15 cellular contexts compared by ENCODE assay signal in the genomic region with DNA sequence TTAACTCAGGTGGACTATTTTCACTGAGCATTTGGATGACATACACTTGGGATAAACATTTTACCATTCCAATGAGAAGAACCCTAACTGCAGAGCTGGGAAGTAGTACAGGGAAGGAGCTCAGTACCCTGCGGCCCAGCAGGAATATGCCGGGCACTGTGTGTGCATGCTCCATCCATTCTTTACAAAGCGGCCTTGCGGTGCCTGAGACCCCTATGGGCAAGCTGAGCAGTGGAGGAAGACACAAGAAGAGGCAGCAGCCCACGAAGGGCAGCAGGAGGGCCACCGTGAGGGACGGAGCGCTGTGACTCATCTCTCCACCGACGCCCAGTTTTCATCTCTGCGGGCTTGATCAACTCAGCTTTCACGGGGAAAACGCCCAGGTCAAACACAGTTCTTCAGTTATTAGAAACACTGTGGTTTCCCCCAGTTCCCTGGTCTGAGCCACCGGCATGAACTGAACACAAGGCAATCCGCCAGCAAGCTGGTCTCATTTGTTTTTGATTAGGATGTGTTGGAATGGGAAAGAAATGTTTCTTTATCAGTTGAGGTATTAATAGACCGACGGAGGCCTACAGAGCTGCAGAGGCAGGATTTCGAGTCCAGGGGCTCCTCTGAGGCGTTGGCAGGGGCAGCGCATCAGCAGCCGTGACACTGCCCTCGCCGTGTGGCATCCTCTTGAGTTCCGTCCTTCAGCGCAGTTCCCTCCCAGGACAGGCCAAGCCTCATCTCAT. TPM values are rescaled to one million over a fixed set of nuclear protein-coding genes. Genes with fewer than 3 reads are reported as not detected.
DNase-seq lines count a peak whose midpoint lies in the region; ATAC-seq and TF ChIP-seq lines count a peak whose summit lies in the region.
"Had no signal": no experiment of that assay in that cellular context is flagged by ENCODE, and none has a peak within 500 bp of the region (broad histone marks: within the 10 kb centered on the region; RNA-seq: fewer than 3 reads in every experiment).

No MANE protein-coding gene starts in this region.

- H3K27me3 ChIP-seq in IMR-90 (ENCODE audit: control insufficient read depth, insufficient read depth, low read length) (peaks cover 27% of the 10 kb centered on the region), aorta (ENCODE audit: control insufficient read depth in 1 of 2, insufficient read depth in 2 of 2, low read length in 1 of 2) (no peaks in the 10 kb centered on the region)
- H3K27me3 ChIP-seq: pancreas had no signal

- H3K27ac ChIP-seq in IMR-90 (ENCODE audit: insufficient read depth, low read length) (no peak overlapping the region), aorta (ENCODE audit: low read depth in 1 of 2, low read length in 2 of 2) (no peak overlapping the region)
- H3K27ac ChIP-seq: pancreas had no signal

- no peak overlapping the region for H2BK5ac ChIP-seq in IMR-90 (ENCODE audit: low read depth, low read length, poor library complexity, severe bottlenecking)

- H3K36me3 Mint-ChIP-seq in activated CD4-positive, alpha-beta memory T cell treated with anti-CD3 and anti-CD28 coated beads, Interleukin-2, amount 10 ng/mL, durations not matched to agents 7 days and 5 days (ENCODE audit: low read depth), result peaks cover 1% of the 10 kb centered on the region
- H3K36me3 Mint-ChIP-seq in activated CD4-positive, alpha-beta memory T cell treated with anti-CD3 and anti-CD28 coated beads for 36 hours, result no peaks in the 10 kb centered on the region
- H3K36me3 Mint-ChIP-seq: activated naive CD4-positive, alpha-beta T cell treated with anti-CD3 and anti-CD28 coated beads, Interleukin-2, amount 50 U/mL, for 24 hours had no signal

- H3K27me3 Mint-ChIP-seq in activated CD4-positive, alpha-beta memory T cell treated with anti-CD3 and anti-CD28 coated beads, Interleukin-2, amount 10 ng/mL, durations not matched to agents 7 days and 5 days, result peaks cover 15% of the 10 kb centered on the region
- H3K27me3 Mint-ChIP-seq in activated CD4-positive, alpha-beta memory T cell treated with anti-CD3 and anti-CD28 coated beads for 36 hours, result no peaks in the 10 kb centered on the region
- H3K27me3 Mint-ChIP-seq: activated naive CD4-positive, alpha-beta T cell treated with anti-CD3 and anti-CD28 coated beads, Interleukin-2, amount 50 U/mL, for 24 hours had no signal

- no peak overlapping the region for H3K4me3 ChIP-seq in IMR-90 (ENCODE audit: insufficient read depth, low read depth, low read length)
- no peak overlapping the region for H3K4me3 ChIP-seq in choroid plexus epithelial cell (ENCODE audit: low read depth, low read length)
- no peak overlapping the region for H3K4me3 ChIP-seq in skeletal muscle cell (ENCODE audit: low read depth, low read length)
- H3K4me3 ChIP-seq in aorta (ENCODE audit: low read length in 2 of 2), result no peak overlapping the region
- H3K4me3 ChIP-seq: pancreas had no signal

- intact Hi-C loops in activated CD4-positive, alpha-beta memory T cell treated with anti-CD3 and anti-CD28 coated beads for 36 hours (cut with micrococcal nuclease), result no loop called here
- intact Hi-C loops in IMR-90 (cut with micrococcal nuclease), result no loop called here
- intact Hi-C loops in aorta (cut with DNase I), result no loop called here

- no peak overlapping the region for H3K4ac ChIP-seq in IMR-90 (ENCODE audit: low read depth, low read length)

- no peak overlapping the region for H2AK5ac ChIP-seq in IMR-90 (ENCODE audit: low read depth, low read length)

- ATAC-seq in IMR-90 (ENCODE audit: low read depth), result peak; percentile 64
- ATAC-seq in aorta (ENCODE audit: low FRiP score), result no peak
- ATAC-seq: pancreas had no signal

- H3K9me1 ChIP-seq in IMR-90 (ENCODE audit: insufficient read depth, low read length), result no peaks in the 10 kb centered on the region

- H3K27ac Mint-ChIP-seq in activated CD4-positive, alpha-beta memory T cell treated with anti-CD3 and anti-CD28 coated beads, Interleukin-2, amount 10 ng/mL, durations not matched to agents 7 days and 5 days, result no peak overlapping the region
- H3K27ac Mint-ChIP-seq in activated CD4-positive, alpha-beta memory T cell treated with anti-CD3 and anti-CD28 coated beads for 36 hours, result no peak overlapping the region
- H3K27ac Mint-ChIP-seq: activated naive CD4-positive, alpha-beta T cell treated with anti-CD3 and anti-CD28 coated beads, Interleukin-2, amount 50 U/mL, for 24 hours had no signal

- no peak overlapping the region for H2BK15ac ChIP-seq in IMR-90 (ENCODE audit: low read depth, low read length)

- no peak overlapping the region for H4K5ac ChIP-seq in IMR-90 (ENCODE audit: low read depth, low read length)

- no peaks in the 10 kb centered on the region for H3K9me3 Mint-ChIP-seq in activated CD4-positive, alpha-beta memory T cell treated with anti-CD3 and anti-CD28 coated beads, Interleukin-2, amount 10 ng/mL, durations not matched to agents 7 days and 5 days
- H3K9me3 Mint-ChIP-seq in activated CD4-positive, alpha-beta memory T cell treated with anti-CD3 and anti-CD28 coated beads for 36 hours, result no peaks in the 10 kb centered on the region
- H3K9me3 Mint-ChIP-seq: activated naive CD4-positive, alpha-beta T cell treated with anti-CD3 and anti-CD28 coated beads, Interleukin-2, amount 50 U/mL, for 24 hours had no signal

- H3K36me3 ChIP-seq in IMR-90 (ENCODE audit: control insufficient read depth, insufficient read depth, low read length), result no peaks in the 10 kb centered on the region
- H3K36me3 ChIP-seq in aorta (ENCODE audit: control insufficient read depth in 1 of 2, insufficient read depth in 2 of 2, low read length in 1 of 2), result no peaks in the 10 kb centered on the region
- H3K36me3 ChIP-seq: pancreas had no signal

- H2AK9ac ChIP-seq in IMR-90 (replicated peaks; ENCODE audit: low read depth, low read length, poor library complexity), result no peak overlapping the region

- no peak overlapping the region for H3K4me2 ChIP-seq in IMR-90 (ENCODE audit: low read depth, low read length)

- no peak overlapping the region for H4K8ac ChIP-seq in IMR-90 (ENCODE audit: low read depth in 2 of 2, low read length in 2 of 2)

- in situ Hi-C loops in IMR-90 (cut with MboI; ENCODE audit: low sequenced_read_pairs), result no loop called here

- TF ChIP-seq RAD21 in IMR-90 (IDR thresholded peaks at IDR 0.05; ENCODE audit: low read length), result no peak

- DNase-seq in activated CD4-positive, alpha-beta memory T cell treated with anti-CD3 and anti-CD28 coated beads, Interleukin-2, amount 10 ng/mL, durations not matched to agents 7 days and 5 days, result peak; percentile 15
- no peak for DNase-seq in activated CD4-positive, alpha-beta memory T cell treated with anti-CD3 and anti-CD28 coated beads for 36 hours
- DNase-seq in IMR-90, result peak; percentile 60
- peak; percentile 74 for DNase-seq in choroid plexus epithelial cell (ENCODE audit: low read depth)
- DNase-seq in skeletal muscle cell (ENCODE audit: low read depth), result peak; percentile 45
- no peak for DNase-seq in NCI-H2029 treated with DMSO at 0.1 percent for 48 hours (lab: John Stamatoyannopoulos, UW)
- DNase-seq in NCI-H774 (lab: John Stamatoyannopoulos, UW), result no peak
- DNase-seq in aorta, result no peak
- DNase-seq: activated CD4-positive, alpha-beta T cell treated with anti-CD3 and anti-CD28 coated beads, Interleukin-2, amount 50 U/mL, for 4 hours; DMS53; MV-4-11; pancreas; stimulated activated CD4-positive, alpha-beta T cell treated with anti-CD3 and anti-CD28 coated beads, Interleukin-1b, Interleukin-23, amount 100 ng/mL, for 48 hours; SW 1271 had no signal

- no peaks in the 10 kb centered on the region for H3K9me3 ChIP-seq in IMR-90 (ENCODE audit: control insufficient read depth, insufficient read depth, low read length)
- no peaks in the 10 kb centered on the region for H3K9me3 ChIP-seq in aorta (ENCODE audit: control insufficient read depth, low read length)
- H3K9me3 ChIP-seq: pancreas had no signal

- CTCF ChIA-PET in activated CD4-positive, alpha-beta memory T cell treated with anti-CD3 and anti-CD28 coated beads, Interleukin-2, amount 10 ng/mL, durations not matched to agents 7 days and 5 days (lab: Charles Lee), result no interaction called here
- CTCF ChIA-PET in activated CD4-positive, alpha-beta memory T cell treated with anti-CD3 and anti-CD28 coated beads for 36 hours (lab: Charles Lee), result interaction anchor here (1.1 to 1.4 kb wide), 2 partner anchors 9 to 10 kb away, joined by 3 to 6 read pairs; no protein-coding TSS in a partner anchor
- CTCF ChIA-PET in IMR-90 (lab: Yijun Ruan, JAX), result no interaction called here

- no peak overlapping the region for H4K91ac ChIP-seq in IMR-90 (ENCODE audit: insufficient read depth, low read depth, low read length)

- H3K56ac ChIP-seq in IMR-90 (ENCODE audit: extremely low read depth, insufficient read depth, low read length), result no peak overlapping the region

- H2AFZ ChIP-seq in IMR-90 (replicated peaks; ENCODE audit: low read length, poor library complexity), result peak overlapping the region; percentile 29

- no peak overlapping the region for H2BK20ac ChIP-seq in IMR-90 (ENCODE audit: low read depth, low read length)

- H3K4me1 Mint-ChIP-seq in activated CD4-positive, alpha-beta memory T cell treated with anti-CD3 and anti-CD28 coated beads, Interleukin-2, amount 10 ng/mL, durations not matched to agents 7 days and 5 days, result peaks cover 44% of the 10 kb centered on the region
- peaks cover 43% of the 10 kb centered on the region for H3K4me1 Mint-ChIP-seq in activated CD4-positive, alpha-beta memory T cell treated with anti-CD3 and anti-CD28 coated beads for 36 hours (ENCODE audit: low read depth)

- POLR2A ChIA-PET in activated CD4-positive, alpha-beta memory T cell treated with anti-CD3 and anti-CD28 coated beads, Interleukin-2, amount 10 ng/mL, durations not matched to agents 7 days and 5 days (lab: Charles Lee), result interaction anchor here (1.1 to 4.0 kb wide), 2 partner anchors 9 to 31 kb away, joined by 3 to 56 read pairs; no protein-coding TSS in a partner anchor
- POLR2A ChIA-PET in activated CD4-positive, alpha-beta memory T cell treated with anti-CD3 and anti-CD28 coated beads for 36 hours (lab: Charles Lee), result interaction anchor here (4.1 kb wide), 1 partner anchor 9 kb away, joined by 51 read pairs; no protein-coding TSS in a partner anchor
- POLR2A ChIA-PET in IMR-90 (lab: Charles Lee; ENCODE audit: unreplicated experiment), result no interaction called here

- H3K79me1 ChIP-seq in IMR-90 (ENCODE audit: low read depth in 1 of 2, low read length in 2 of 2), result no peaks in the 10 kb centered on the region

- H3K4me1 ChIP-seq in IMR-90 (ENCODE audit: control insufficient read depth, insufficient read depth, low read length) (peaks cover 3% of the 10 kb centered on the region; the same call in 1 of the 2 replicates), aorta (ENCODE audit: control insufficient read depth in 1 of 2, insufficient read depth in 2 of 2, low read length in 2 of 2) (no peaks in the 10 kb centered on the region)
- H3K4me1 ChIP-seq: pancreas had no signal

- H3K4me3 Mint-ChIP-seq in activated CD4-positive, alpha-beta memory T cell treated with anti-CD3 and anti-CD28 coated beads, Interleukin-2, amount 10 ng/mL, durations not matched to agents 7 days and 5 days, result no peak overlapping the region
- H3K4me3 Mint-ChIP-seq in activated CD4-positive, alpha-beta memory T cell treated with anti-CD3 and anti-CD28 coated beads for 36 hours, result no peak overlapping the region
- H3K4me3 Mint-ChIP-seq: activated naive CD4-positive, alpha-beta T cell treated with anti-CD3 and anti-CD28 coated beads, Interleukin-2, amount 50 U/mL, for 24 hours had no signal

- no peaks in the 10 kb centered on the region for H4K20me1 ChIP-seq in IMR-90 (ENCODE audit: insufficient read depth, low read length)

- dilution Hi-C loops in IMR-90 (cut with HindIII; ENCODE audit: low sequenced_read_pairs, unreplicated experiment), result no loop called here

- no peak overlapping the region for H2BK120ac ChIP-seq in IMR-90 (ENCODE audit: low read depth, low read length)

- H3K23ac ChIP-seq in IMR-90 (ENCODE audit: low read depth, low read length), result no peak overlapping the region

- no peak overlapping the region for H3K14ac ChIP-seq in IMR-90 (replicated peaks; ENCODE audit: low read depth, low read length)

- H3K18ac ChIP-seq in IMR-90 (ENCODE audit: low read depth, low read length), result no peak overlapping the region

- TF ChIP-seq CTCF in IMR-90 (conservative IDR thresholded peaks at IDR 0.05; ENCODE audit: low read depth, low read length) (no peak), choroid plexus epithelial cell (conservative IDR thresholded peaks at IDR 0.05; ENCODE audit: low read depth, low read length) (no peak)

- TF ChIP-seq POLR2A in IMR-90 (IDR thresholded peaks at IDR 0.05; ENCODE audit: low read depth, low read length), result no peak

- no TSS peak for BruUV-seq in IMR-90 (replicated peaks; lab: Mats Ljungman, UMichigan)

- no peak overlapping the region for H3K9ac ChIP-seq in IMR-90 (ENCODE audit: low read depth, low read length)

- 92% methylated on average over 12 of the region's 25 CpGs; no CpG with 5 or more reads in 1 of the 2 experiments for WGBS in IMR-90 (ENCODE audit: extremely low coverage in 2 of 2, insufficient read length in 1 of 2), 2 experiments
- 49 to 55% methylated on average over 24 to 25 of the region's 25 CpGs for WGBS in aorta, 2 donors

RNA-seq across cellular contexts. Expression of a gene that starts 44.9 kb away (rescaled TPM):
- 100 to 1,000 TPM; 171 to 178 TPM for total RNA-seq in activated CD4-positive, alpha-beta memory T cell treated with anti-CD3 and anti-CD28 coated beads, Interleukin-2, amount 10 ng/mL, durations not matched to agents 7 days and 5 days
- 100 to 1,000 TPM; 689 to 705 TPM for total RNA-seq in activated CD4-positive, alpha-beta memory T cell treated with anti-CD3 and anti-CD28 coated beads for 36 hours
- total RNA-seq in IMR-90 (2012; rRNA removed), result not detected in 2 replicates
- not detected in 2 replicates for polyA plus RNA-seq in IMR-90 (2012; rRNA removed)
- not detected in 2 replicates for polyA plus RNA-seq in IMR-90 (2012; cell fraction: cytosol; rRNA removed)
- polyA plus RNA-seq in IMR-90 (2012; cell fraction: nucleus; rRNA removed; ENCODE audit: low replicate concordance), result 0.01 and 0.08 TPM in 2 replicates
- 1 to 10 TPM; 1.6 to 3.8 TPM for total RNA-seq in aorta
- under 1 TPM; 0.10 to 0.25 TPM for polyA plus RNA-seq in aorta

Comparison
In these comparisons a context has a peak if more than half of its experiments do, and no peak if none do; other contexts are left out.
1. DNase-seq: peak in activated CD4-positive, alpha-beta memory T cell treated with anti-CD3 and anti-CD28 coated beads, Interleukin-2, amount 10 ng/mL, durations not matched to agents 7 days and 5 days (single experiment), IMR-90 (single experiment), choroid plexus epithelial cell (single experiment) and skeletal muscle cell (single experiment); none in activated CD4-positive, alpha-beta memory T cell treated with anti-CD3 and anti-CD28 coated beads for 36 hours (single experiment), NCI-H2029 treated with DMSO at 0.1 percent for 48 hours (single experiment), NCI-H774 (single experiment) and aorta (0 of 2).
2. RNA of a gene that starts 44.9 kb away (total RNA-seq): 689 to 705 TPM in activated CD4-positive, alpha-beta memory T cell treated with anti-CD3 and anti-CD28 coated beads for 36 hours and 171 to 178 TPM in activated CD4-positive, alpha-beta memory T cell treated with anti-CD3 and anti-CD28 coated beads, Interleukin-2, amount 10 ng/mL, durations not matched to agents 7 days and 5 days; 1.6 to 3.8 TPM in aorta and not detected in IMR-90; every median in the first group is over 10 times any median in the second.